In genomic region chr1:39539252-39539790, GRCh38 we compare ENCODE assay signal across 8 cellular contexts.
DNase-seq lines count a peak whose midpoint lies in the region; ATAC-seq, FAIRE-seq and TF ChIP-seq lines count a peak whose summit lies in the region.

No MANE protein-coding gene starts in this region.

- DNase-seq in CD1c-positive myeloid dendritic cell (ENCODE audit: extremely low spot score): peak; percentile 80
- DNase-seq in NCI-H2107 treated with DMSO at 0.1 percent for 48 hours (lab: John Stamatoyannopoulos, UW; ENCODE audit: unreplicated experiment): peak; percentile 100
- peak; percentile 93 for DNase-seq in choroid plexus epithelial cell (ENCODE audit: low read depth)
- peak; percentile 87 for DNase-seq in left kidney (ENCODE audit: low read depth, low spot score)
- peak; percentile 14 for DNase-seq in stimulated activated CD8-positive, alpha-beta memory T cell treated with anti-CD3 and anti-CD28 coated beads, Interleukin-15, amount 100 ng/mL, for 1 hour (ENCODE audit: low read depth)
- no peak for DNase-seq in NK-92 (lab: John Stamatoyannopoulos, UW; ENCODE audit: unreplicated experiment)

- FAIRE-seq in TTC549 (lab: Jason Lieb, UNC): peak; percentile 76

- ATAC-seq in GM21367 (IDR thresholded peaks at IDR 0.05; ENCODE audit: unreplicated experiment): peak; percentile 62

- peak; percentile 97 for TF ChIP-seq CTCF in choroid plexus epithelial cell (conservative IDR thresholded peaks at IDR 0.05; ENCODE audit: low read depth, low read length)

- no peak overlapping the region for H3K4me3 ChIP-seq in choroid plexus epithelial cell (ENCODE audit: low read depth, low read length)
